Comparison of ENCODE assay signal across 22 cellular contexts in genomic region chr12:91492648-91493047, GRCh38.
DNase-seq lines count a peak whose midpoint lies in the region; TF ChIP-seq lines count a peak whose summit lies in the region.
"Had no signal": no experiment of that assay in that cellular context is flagged by ENCODE, and none has a peak within 500 bp of the region (broad histone marks: within the 10 kb centered on the region; RNA-seq: fewer than 3 reads in every experiment).

No MANE protein-coding gene starts in this region.

- CTCF ChIA-PET in HEK293T (lab: Yijun Ruan, JAX): no interaction called here

- peak overlapping the region; percentile 60 for H3K27ac ChIP-seq in colonic mucosa
- H3K27ac ChIP-seq: BLaER1, GM23248, SJSA1 had no signal

- no peaks in the 10 kb centered on the region for H3K27me3 ChIP-seq in colonic mucosa
- H3K27me3 ChIP-seq: BLaER1, SJSA1 had no signal

- TF ChIP-seq CTCF in colonic mucosa (IDR thresholded peaks at IDR 0.05): no peak

- POLR2A ChIA-PET in HEK293T (lab: Yijun Ruan, JAX): no interaction called here

- DNase-seq in HuH-7 (ENCODE audit: low spot score): peak; percentile 6
- DNase-seq in LHCN-M2 (ENCODE audit: low read depth): peak; percentile 9
- DNase-seq in colonic mucosa: peak; percentile 50
- peak; percentile 10 for DNase-seq in iris pigment epithelial cell (ENCODE audit: low read depth)
- no peak for DNase-seq in stimulated activated CD4-positive, alpha-beta T cell treated with anti-CD3 and anti-CD28 coated beads, Interleukin-2, amount 100 ng/mL, for 48 hours
- DNase-seq in HEK293T (ENCODE audit: extremely low spot score): no peak
- no peak for DNase-seq in stimulated activated CD4-positive, alpha-beta T cell treated with anti-CD3 and anti-CD28 coated beads, Interleukin-2, amount 100 ng/mL, for 24 hours
- no peak for DNase-seq in NCI-H2171 treated with DMSO at 0.1 percent for 48 hours (lab: John Stamatoyannopoulos, UW)
- DNase-seq: Caco-2; CD4-positive, alpha-beta T cell; DMS 273 treated with DMSO at 0.1 percent for 48 hours; GM23248; H9; KG1; MV-4-11; NCI-H1105 treated with DMSO at 0.1 percent for 48 hours; NCI-H2081; NCI-H2171; NCI-H524 treated with DMSO at 0.1 percent for 48 hours; OCI-M1 had no signal

- H3K9me3 ChIP-seq in colonic mucosa: no peaks in the 10 kb centered on the region
- H3K9me3 ChIP-seq: BLaER1, Caco-2, SJSA1 had no signal

- no peak overlapping the region for H3K4me3 ChIP-seq in colonic mucosa
- H3K4me3 ChIP-seq: BLaER1, GM23248, SJSA1 had no signal

- H3K36me3 ChIP-seq in colonic mucosa: no peaks in the 10 kb centered on the region
- H3K36me3 ChIP-seq: BLaER1, SJSA1 had no signal

- no peaks in the 10 kb centered on the region for H3K4me1 ChIP-seq in colonic mucosa
- H3K4me1 ChIP-seq: BLaER1, Caco-2, SJSA1 had no signal

- intact Hi-C loops in colonic mucosa (cut with DNase I): no loop called here

- H3K9ac ChIP-seq in colonic mucosa (ENCODE audit: low read depth in 2 of 2, low read length in 2 of 2): no peak overlapping the region
- H3K9ac ChIP-seq: BLaER1, GM23248 had no signal

TF ChIP-seq in HEK293T, 16 proteins besides CTCF, POLR2A, EP300 and RAD21:
- TF ChIP-seq BHLHE40 (IDR thresholded peaks at IDR 0.05; ENCODE audit: borderline replicate concordance): no peak
- no peak for TF ChIP-seq CTBP1 (IDR thresholded peaks at IDR 0.05; ENCODE audit: borderline replicate concordance)
- TF ChIP-seq LEF1 (IDR thresholded peaks at IDR 0.05; ENCODE audit: borderline replicate concordance): no peak
- no peak for TF ChIP-seq HDGF (IDR thresholded peaks at IDR 0.05; ENCODE audit: borderline replicate concordance)
- TF ChIP-seq TARDBP (IDR thresholded peaks at IDR 0.05): no peak
- TF ChIP-seq FOXM1 (IDR thresholded peaks at IDR 0.05; ENCODE audit: borderline replicate concordance): no peak
- no peak for TF ChIP-seq SP1 (IDR thresholded peaks at IDR 0.05)
- TF ChIP-seq L3MBTL2 (conservative IDR thresholded peaks at IDR 0.05): no peak

Comparison
In these comparisons a context has a peak if more than half of its experiments do, and no peak if none do; other contexts are left out.
1. DNase-seq: peak in HuH-7 (single experiment), LHCN-M2 (single experiment), colonic mucosa (single experiment) and iris pigment epithelial cell (single experiment); none in stimulated activated CD4-positive, alpha-beta T cell treated with anti-CD3 and anti-CD28 coated beads, Interleukin-2, amount 100 ng/mL, for 48 hours (0 of 2), HEK293T (single experiment), stimulated activated CD4-positive, alpha-beta T cell treated with anti-CD3 and anti-CD28 coated beads, Interleukin-2, amount 100 ng/mL, for 24 hours (0 of 2) and NCI-H2171 treated with DMSO at 0.1 percent for 48 hours (single experiment).